8 cellular contexts compared by ENCODE assay signal in genomic region chr12:11033959-11034358, GRCh38. TPM values are rescaled to one million over a fixed set of nuclear protein-coding genes. Genes with fewer than 3 reads are reported as not detected.
DNase-seq lines count a peak whose midpoint lies in the region; ATAC-seq and TF ChIP-seq lines count a peak whose summit lies in the region.
"Not testable (repeated sequence)": the region's sequence is repeated elsewhere in the genome, so short reads cannot be mapped to it uniquely, and the experiment has no call there.
"Had no signal": no experiment of that assay in that cellular context is flagged by ENCODE, and none has a peak within 500 bp of the region (broad histone marks: within the 10 kb centered on the region; RNA-seq: fewer than 3 reads in every experiment).

No MANE protein-coding gene starts in this region.

- H3K4me3 Mint-ChIP-seq in activated T-helper 17 cell treated with anti-CD3 and anti-CD28 coated beads, Interleukin-2, amount 50 U/mL, for 72 hours; stimulated activated naive B cell treated with anti-CD40 and anti-IgM and Interleukin-4, amounts not matched to agents 10 μg/mL and 1 μg/mL and 100 μg/mL, for 72 hours: not testable (repeated sequence)

- H3K4me1 Mint-ChIP-seq in activated T-helper 17 cell treated with anti-CD3 and anti-CD28 coated beads, Interleukin-2, amount 50 U/mL, for 72 hours; stimulated activated naive B cell treated with anti-CD40 and anti-IgM and Interleukin-4, amounts not matched to agents 10 μg/mL and 1 μg/mL and 100 μg/mL, for 72 hours: not testable (repeated sequence)

- ATAC-seq in GM18505 (IDR thresholded peaks at IDR 0.05; ENCODE audit: unreplicated experiment) (peak; percentile 55), GM21360 (IDR thresholded peaks at IDR 0.05; ENCODE audit: unreplicated experiment) (peak; percentile 57), HG02852 (IDR thresholded peaks at IDR 0.05; ENCODE audit: unreplicated experiment) (peak; percentile 79), HG03108 (IDR thresholded peaks at IDR 0.05; ENCODE audit: unreplicated experiment) (peak; percentile 58), HG03571 (IDR thresholded peaks at IDR 0.05; ENCODE audit: unreplicated experiment) (peak; percentile 59)
- peak; percentile 92 for ATAC-seq in activated T-helper 17 cell treated with anti-CD3 and anti-CD28 coated beads, Interleukin-2, amount 50 U/mL, for 72 hours (replicated peaks)
- ATAC-seq in stimulated activated naive B cell treated with anti-CD40 and anti-IgM and Interleukin-4, amounts not matched to agents 10 μg/mL and 1 μg/mL and 100 μg/mL, for 72 hours (replicated peaks), result peak; percentile 93 to 100

- H3K27me3 Mint-ChIP-seq in activated T-helper 17 cell treated with anti-CD3 and anti-CD28 coated beads, Interleukin-2, amount 50 U/mL, for 72 hours; stimulated activated naive B cell treated with anti-CD40 and anti-IgM and Interleukin-4, amounts not matched to agents 10 μg/mL and 1 μg/mL and 100 μg/mL, for 72 hours: not testable (repeated sequence)

- TF ChIP-seq POLR2A in GM18505 (IDR thresholded peaks at IDR 0.05; ENCODE audit: borderline replicate concordance, extremely low read depth, insufficient read depth, insufficient read length), result not testable (repeated sequence)

- H3K9me3 Mint-ChIP-seq in activated T-helper 17 cell treated with anti-CD3 and anti-CD28 coated beads, Interleukin-2, amount 50 U/mL, for 72 hours; stimulated activated naive B cell treated with anti-CD40 and anti-IgM and Interleukin-4, amounts not matched to agents 10 μg/mL and 1 μg/mL and 100 μg/mL, for 72 hours: not testable (repeated sequence)

- H3K27ac Mint-ChIP-seq in activated T-helper 17 cell treated with anti-CD3 and anti-CD28 coated beads, Interleukin-2, amount 50 U/mL, for 72 hours; stimulated activated naive B cell treated with anti-CD40 and anti-IgM and Interleukin-4, amounts not matched to agents 10 μg/mL and 1 μg/mL and 100 μg/mL, for 72 hours: not testable (repeated sequence)

- peaks cover 43% of the 10 kb centered on the region for H3K36me3 Mint-ChIP-seq in activated T-helper 17 cell treated with anti-CD3 and anti-CD28 coated beads, Interleukin-2, amount 50 U/mL, for 72 hours (ENCODE audit: low read depth)
- peaks cover 26 to 36% of the 10 kb centered on the region in 2 donors for H3K36me3 Mint-ChIP-seq in stimulated activated naive B cell treated with anti-CD40 and anti-IgM and Interleukin-4, amounts not matched to agents 10 μg/mL and 1 μg/mL and 100 μg/mL, for 72 hours

- not testable (repeated sequence) for DNase-seq in stimulated activated naive B cell treated with anti-CD40 and anti-IgM and Interleukin-4, amounts not matched to agents 10 μg/mL and 1 μg/mL and 100 μg/mL, for 72 hours

RNA-seq across cellular contexts. Expression of gene TAS2R31, which starts 2.8 kb away (rescaled TPM):
- 1 to 10 TPM; 2.1 to 8.0 TPM for total RNA-seq in activated T-helper 17 cell treated with anti-CD3 and anti-CD28 coated beads, Interleukin-2, amount 50 U/mL, for 72 hours

RNA-seq across cellular contexts. Expression of gene TAS2R19, which starts 11.5 kb away (rescaled TPM):
- 1 to 10 TPM; 3.9 to 6.5 TPM for total RNA-seq in activated T-helper 17 cell treated with anti-CD3 and anti-CD28 coated beads, Interleukin-2, amount 50 U/mL, for 72 hours

RNA-seq across cellular contexts. Expression of gene TAS2R46, which starts 28.1 kb away (rescaled TPM):
- total RNA-seq in activated T-helper 17 cell treated with anti-CD3 and anti-CD28 coated beads, Interleukin-2, amount 50 U/mL, for 72 hours, result 1 to 10 TPM; 1.8 to 3.1 TPM

RNA-seq across cellular contexts. Expression of gene TAS2R20, which starts 35.9 kb away (rescaled TPM):
- total RNA-seq in activated T-helper 17 cell treated with anti-CD3 and anti-CD28 coated beads, Interleukin-2, amount 50 U/mL, for 72 hours, result 1 to 10 TPM; 1.9 to 4.4 TPM

RNA-seq across cellular contexts. Expression of gene TAS2R50, which starts 47.2 kb away (rescaled TPM):
- total RNA-seq in activated T-helper 17 cell treated with anti-CD3 and anti-CD28 coated beads, Interleukin-2, amount 50 U/mL, for 72 hours, result 1 to 10 TPM in 1 of 2 donors, under 1 TPM in 1; 0.84 to 1.7 TPM
- total RNA-seq: A172 had no signal
